ENCODE assay signal across 16 cellular contexts in genomic region chr2:106282816-106283215, GRCh38.
"Had no signal": no experiment of that assay in that cellular context is flagged by ENCODE, and none has a peak within 500 bp of the region (broad histone marks: within the 10 kb centered on the region; RNA-seq: fewer than 3 reads in every experiment).

No MANE protein-coding gene starts in this region.

- H3K4me1 Mint-ChIP-seq: activated naive CD4-positive, alpha-beta T cell treated with anti-CD3 and anti-CD28 coated beads, Interleukin-2, amount 50 U/mL, for 24 hours; central memory CD8-positive, alpha-beta T cell; stimulated activated memory B cell treated with anti-CD40 and anti-IgM and Interleukin-4, amounts not matched to agents 10 μg/mL and 1 μg/mL and 100 μg/mL, for 72 hours had no signal

- H3K27me3 Mint-ChIP-seq: activated naive CD4-positive, alpha-beta T cell treated with anti-CD3 and anti-CD28 coated beads, Interleukin-2, amount 50 U/mL, for 24 hours; progenitor cell of endocrine pancreas had no signal

- H3K4me3 ChIP-seq: body of pancreas, right lobe of liver, transverse colon had no signal

- H3K27ac ChIP-seq: body of pancreas, right lobe of liver, transverse colon had no signal

- H3K27me3 ChIP-seq: body of pancreas, right lobe of liver, transverse colon had no signal

- H3K36me3 ChIP-seq: right lobe of liver, transverse colon had no signal

- H3K4me1 ChIP-seq: right lobe of liver had no signal

- H3K9me3 ChIP-seq: body of pancreas, right lobe of liver, transverse colon had no signal

- H3K27ac Mint-ChIP-seq: activated naive CD4-positive, alpha-beta T cell treated with anti-CD3 and anti-CD28 coated beads, Interleukin-2, amount 50 U/mL, for 24 hours; effector memory CD8-positive, alpha-beta T cell; mesothelial cell of epicardium; stimulated activated memory B cell treated with anti-CD40 and anti-IgM and Interleukin-4, amounts not matched to agents 10 μg/mL and 1 μg/mL and 100 μg/mL, for 72 hours had no signal

- DNase-seq: activated T-cell treated with anti-CD3 and anti-CD28 coated beads, Interleukin-2, amount 50 U/mL, for 1 hour; amniotic stem cell; body of pancreas; cortex of kidney; effector memory CD8-positive, alpha-beta T cell; erythroblast; hippocampal formation; nucleus accumbens; right lobe of liver; T-helper 2 cell; transverse colon had no signal

- H3K36me3 Mint-ChIP-seq: activated naive CD4-positive, alpha-beta T cell treated with anti-CD3 and anti-CD28 coated beads, Interleukin-2, amount 50 U/mL, for 24 hours; mesothelial cell of epicardium; stimulated activated memory B cell treated with anti-CD40 and anti-IgM and Interleukin-4, amounts not matched to agents 10 μg/mL and 1 μg/mL and 100 μg/mL, for 72 hours had no signal

- H3K4me3 Mint-ChIP-seq: activated naive CD4-positive, alpha-beta T cell treated with anti-CD3 and anti-CD28 coated beads, Interleukin-2, amount 50 U/mL, for 24 hours; central memory CD8-positive, alpha-beta T cell; effector memory CD8-positive, alpha-beta T cell; mesothelial cell of epicardium; stimulated activated memory B cell treated with anti-CD40 and anti-IgM and Interleukin-4, amounts not matched to agents 10 μg/mL and 1 μg/mL and 100 μg/mL, for 72 hours had no signal

- H3K9me3 Mint-ChIP-seq: activated naive CD4-positive, alpha-beta T cell treated with anti-CD3 and anti-CD28 coated beads, Interleukin-2, amount 50 U/mL, for 24 hours; central memory CD8-positive, alpha-beta T cell; effector memory CD8-positive, alpha-beta T cell; mesothelial cell of epicardium had no signal

- ATAC-seq: body of pancreas; effector memory CD8-positive, alpha-beta T cell; stimulated activated memory B cell treated with anti-CD40 and anti-IgM and Interleukin-4, amounts not matched to agents 10 μg/mL and 1 μg/mL and 100 μg/mL, for 72 hours had no signal
